17 cellular contexts compared by ENCODE assay signal in genomic region chr3:79247367-79248103, GRCh38.
DNase-seq lines count a peak whose midpoint lies in the region; ATAC-seq and TF ChIP-seq lines count a peak whose summit lies in the region.
"Had no signal": no experiment of that assay in that cellular context is flagged by ENCODE, and none has a peak within 500 bp of the region (broad histone marks: within the 10 kb centered on the region; RNA-seq: fewer than 3 reads in every experiment).

No MANE protein-coding gene starts in this region.

- dilution Hi-C loops in IMR-90 (cut with HindIII; ENCODE audit: low sequenced_read_pairs, unreplicated experiment) = no loop called here

- H3K79me2 ChIP-seq in smooth muscle cell (ENCODE audit: low read depth) = no peaks in the 10 kb centered on the region

- CTCF ChIA-PET in IMR-90 (lab: Yijun Ruan, JAX) = interaction anchor here (1.2 kb wide), 1 partner anchor 22 kb away, joined by 3 read pairs; no protein-coding TSS in a partner anchor

- H4K91ac ChIP-seq in IMR-90 (ENCODE audit: insufficient read depth, low read depth, low read length) = peak overlapping the region; percentile 63; the same call in 1 of the 2 replicates

- H3K14ac ChIP-seq in IMR-90 (replicated peaks; ENCODE audit: low read depth, low read length) = peak overlapping the region; percentile 2; the same call in 1 of the 2 replicates

- H3K36me3 ChIP-seq in IMR-90 (ENCODE audit: control insufficient read depth, insufficient read depth, low read length) = no peaks in the 10 kb centered on the region
- no peaks in the 10 kb centered on the region for H3K36me3 ChIP-seq in smooth muscle cell (ENCODE audit: low read depth)
- H3K36me3 ChIP-seq: upper lobe of left lung had no signal

- H2AFZ ChIP-seq in IMR-90 (replicated peaks; ENCODE audit: low read length, poor library complexity) (no peak overlapping the region), smooth muscle cell (ENCODE audit: low read depth) (peak overlapping the region; percentile 35)

- peak overlapping the region; percentile 29; the same call in 1 of the 2 replicates for H4K5ac ChIP-seq in IMR-90 (ENCODE audit: low read depth, low read length)

- intact Hi-C loops in IMR-90 (cut with micrococcal nuclease) = loop anchor here (5.0 kb wide), 1 partner anchor 160 kb away; no protein-coding TSS in a partner anchor

- WGBS in IMR-90 (ENCODE audit: extremely low coverage in 2 of 2, insufficient read length in 1 of 2), 2 experiments = no CpG with 5 or more reads among the region's 6 CpGs
- WGBS in smooth muscle cell (ENCODE audit: low lambda C conversion rate) = 79% methylated on average over 6 of the region's 6 CpGs

- H3K27me3 ChIP-seq in IMR-90 (ENCODE audit: control insufficient read depth, insufficient read depth, low read length) = no peaks in the 10 kb centered on the region
- H3K27me3 ChIP-seq in smooth muscle cell (ENCODE audit: low read depth) = no peaks in the 10 kb centered on the region
- H3K27me3 ChIP-seq: upper lobe of left lung had no signal

- H2BK120ac ChIP-seq in IMR-90 (ENCODE audit: low read depth, low read length) = peak overlapping the region; percentile 73

- TF ChIP-seq CTCF in IMR-90 (conservative IDR thresholded peaks at IDR 0.05; ENCODE audit: low read depth, low read length) = no peak
- no peak for TF ChIP-seq CTCF in choroid plexus epithelial cell (conservative IDR thresholded peaks at IDR 0.05; ENCODE audit: low read depth, low read length)
- no peak for TF ChIP-seq CTCF in smooth muscle cell (IDR thresholded peaks at IDR 0.05; ENCODE audit: borderline replicate concordance, insufficient read depth, poor library complexity, severe bottlenecking)

- H3F3A ChIP-seq in smooth muscle cell (ENCODE audit: low read depth) = no peaks in the 10 kb centered on the region

- H4K20me1 ChIP-seq in IMR-90 (ENCODE audit: insufficient read depth, low read length) (no peaks in the 10 kb centered on the region), smooth muscle cell (ENCODE audit: low read depth) (no peaks in the 10 kb centered on the region)

- peak overlapping the region; percentile 63 for H2BK20ac ChIP-seq in IMR-90 (ENCODE audit: low read depth, low read length)

- no peak for TF ChIP-seq RAD21 in IMR-90 (IDR thresholded peaks at IDR 0.05; ENCODE audit: low read length)

- no peak overlapping the region; the same call in 1 of the 2 replicates for H3K9ac ChIP-seq in IMR-90 (ENCODE audit: low read depth, low read length)
- no peak overlapping the region for H3K9ac ChIP-seq in smooth muscle cell (ENCODE audit: low read depth)

- H4K8ac ChIP-seq in IMR-90 (ENCODE audit: low read depth in 2 of 2, low read length in 2 of 2) = peak overlapping the region in 1 of 2 experiments; percentile 74; a peak in 2 of 4 replicates

- H3K4ac ChIP-seq in IMR-90 (ENCODE audit: low read depth, low read length) = no peak overlapping the region

- BruUV-seq in IMR-90 (replicated peaks; lab: Mats Ljungman, UMichigan) = no TSS peak

- peak overlapping the region; percentile 72 for H2BK5ac ChIP-seq in IMR-90 (ENCODE audit: low read depth, low read length, poor library complexity, severe bottlenecking)

- DNase-seq in IMR-90 (peak; percentile 84), choroid plexus epithelial cell (ENCODE audit: low read depth) (peak; percentile 75), left kidney (ENCODE audit: low read depth, low spot score) (peak; percentile 35), smooth muscle cell (lab: John Stamatoyannopoulos, UW; ENCODE audit: unreplicated experiment) (no peak), DMS79 treated with DMSO at 0.1 percent for 48 hours (lab: John Stamatoyannopoulos, UW) (no peak), MV-4-11 (lab: John Stamatoyannopoulos, UW) (no peak)
- DNase-seq: activated CD8-positive, alpha-beta T cell treated with anti-CD3 and anti-CD28 coated beads, Interleukin-2, amount 10 ng/mL, durations not matched to agents 7 days and 5 days; activated naive CD4-positive, alpha-beta T cell treated with anti-CD3 and anti-CD28 coated beads for 36 hours; MM.1S; naive thymus-derived CD4-positive, alpha-beta T cell; NCI-H226; T-helper 9 cell; upper lobe of left lung had no signal

- H3K56ac ChIP-seq in IMR-90 (ENCODE audit: extremely low read depth, insufficient read depth, low read length) = peak overlapping the region; percentile 60; the same call in 1 of the 2 replicates

- H2BK15ac ChIP-seq in IMR-90 (ENCODE audit: low read depth, low read length) = no peak overlapping the region; the same call in 2 of the 3 replicates

- H3K4me2 ChIP-seq in IMR-90 (ENCODE audit: low read depth, low read length) (peak overlapping the region; percentile 27), smooth muscle cell (no peak overlapping the region)

- no peak overlapping the region for H2AK9ac ChIP-seq in IMR-90 (replicated peaks; ENCODE audit: low read depth, low read length, poor library complexity)

- H3K9me1 ChIP-seq in IMR-90 (ENCODE audit: insufficient read depth, low read length) = no peaks in the 10 kb centered on the region

- peak; percentile 85 for ATAC-seq in IMR-90 (ENCODE audit: low read depth)
- ATAC-seq in HG03442 (IDR thresholded peaks at IDR 0.05; ENCODE audit: unreplicated experiment) = no peak
- no peak for ATAC-seq in HG03095 (IDR thresholded peaks at IDR 0.05; ENCODE audit: unreplicated experiment)
- ATAC-seq: activated CD8-positive, alpha-beta T cell treated with anti-CD3 and anti-CD28 coated beads, Interleukin-2, amount 10 ng/mL, durations not matched to agents 7 days and 5 days; esophagus mucosa; naive thymus-derived CD4-positive, alpha-beta T cell; Panc1 had no signal

- H3K27ac ChIP-seq in IMR-90 (ENCODE audit: insufficient read depth, low read length) (no peak overlapping the region), smooth muscle cell (ENCODE audit: low read depth) (peak overlapping the region; percentile 60)

- H3K4me3 ChIP-seq in IMR-90 (ENCODE audit: insufficient read depth, low read depth, low read length) (no peak overlapping the region), choroid plexus epithelial cell (ENCODE audit: low read depth, low read length) (no peak overlapping the region), smooth muscle cell (no peak overlapping the region)
- H3K4me3 ChIP-seq: upper lobe of left lung had no signal

- H3K18ac ChIP-seq in IMR-90 (ENCODE audit: low read depth, low read length) = peak overlapping the region; percentile 46; the same call in 1 of the 2 replicates

- H3K4me1 ChIP-seq in IMR-90 (ENCODE audit: control insufficient read depth, insufficient read depth, low read length) (no peaks in the 10 kb centered on the region; the same call in 1 of the 2 replicates), smooth muscle cell (ENCODE audit: low read depth) (peaks cover 12% of the 10 kb centered on the region)
- H3K4me1 ChIP-seq: upper lobe of left lung had no signal

- peak overlapping the region; percentile 35; the same call in 1 of the 2 replicates for H3K23ac ChIP-seq in IMR-90 (ENCODE audit: low read depth, low read length)

- no peak overlapping the region for H2AK5ac ChIP-seq in IMR-90 (ENCODE audit: low read depth, low read length)

- H3K9me3 ChIP-seq in IMR-90 (ENCODE audit: control insufficient read depth, insufficient read depth, low read length) (no peaks in the 10 kb centered on the region), smooth muscle cell (replicated peaks; ENCODE audit: low read depth) (no peaks in the 10 kb centered on the region)

- POLR2A ChIA-PET in IMR-90 (lab: Charles Lee; ENCODE audit: unreplicated experiment) = no interaction called here

- no peak for TF ChIP-seq POLR2A in IMR-90 (IDR thresholded peaks at IDR 0.05; ENCODE audit: low read depth, low read length)

- no peaks in the 10 kb centered on the region for H3K79me1 ChIP-seq in IMR-90 (ENCODE audit: low read depth in 1 of 2, low read length in 2 of 2)

- in situ Hi-C loops in IMR-90 (cut with MboI; ENCODE audit: low sequenced_read_pairs) = no loop called here

TF ChIP-seq in IMR-90, 13 proteins besides CTCF, POLR2A, EP300 and RAD21:
- TF ChIP-seq CEBPB (IDR thresholded peaks at IDR 0.05; ENCODE audit: low read depth, low read length) = peak; percentile 11; the same call in 1 of the 2 replicates
- no peak for TF ChIP-seq RCOR1 (IDR thresholded peaks at IDR 0.05; ENCODE audit: insufficient replicate concordance, low read length)

Comparison
In these comparisons a context has a peak if more than half of its experiments do, and no peak if none do; other contexts are left out.
1. DNase-seq: peak in IMR-90 (single experiment), choroid plexus epithelial cell (single experiment) and left kidney (single experiment); none in smooth muscle cell (single experiment), DMS79 treated with DMSO at 0.1 percent for 48 hours (single experiment) and MV-4-11 (single experiment).